In genomic region chr2:55936351-55936750, GRCh38 we compare ENCODE assay signal across 26 cellular contexts. TPM values are rescaled to one million over a fixed set of nuclear protein-coding genes. Genes with fewer than 3 reads are reported as not detected.
"Had no signal": no experiment of that assay in that cellular context is flagged by ENCODE, and none has a peak within 500 bp of the region (broad histone marks: within the 10 kb centered on the region; RNA-seq: fewer than 3 reads in every experiment).

No MANE protein-coding gene starts in this region.

- H3K27ac ChIP-seq: dorsolateral prefrontal cortex, epithelial cell of prostate, gastrocnemius medialis, left lung, neural progenitor cell, parathyroid adenoma, prostate gland, sigmoid colon, testis, tibial artery, upper lobe of left lung had no signal

- H3K36me3 ChIP-seq: gastrocnemius medialis, left lung, neural progenitor cell, prostate gland, sigmoid colon, tibial artery, upper lobe of left lung had no signal

- H3K9ac ChIP-seq: neural progenitor cell, parathyroid adenoma had no signal

- H3K4me3 ChIP-seq: dorsolateral prefrontal cortex, gastrocnemius medialis, left lung, neural progenitor cell, prostate gland, sigmoid colon, testis, tibial artery, upper lobe of left lung had no signal

- FAIRE-seq: colon, keratinocyte, urothelium cell line had no signal

- H2AFZ ChIP-seq: neural progenitor cell, parathyroid adenoma had no signal

- H3K4me1 ChIP-seq: gastrocnemius medialis, left lung, neural progenitor cell, parathyroid adenoma, prostate gland, sigmoid colon, testis, tibial artery, upper lobe of left lung had no signal

- DNase-seq: dorsolateral prefrontal cortex; effector CD4-positive, alpha-beta T cell; gastrocnemius medialis; head of caudate nucleus; left cardiac atrium; left lung; mesenchymal stem cell; naive thymus-derived CD4-positive, alpha-beta T cell; right cardiac atrium; sigmoid colon; stimulated activated CD4-positive, alpha-beta T cell treated with anti-CD3 and anti-CD28 coated beads, Interleukin-2, amount 100 ng/mL, for 24 hours; stimulated activated CD4-positive, alpha-beta T cell treated with anti-CD3 and anti-CD28 coated beads, Interleukin-4, amount 100 ng/mL, for 24 hours; stimulated activated naive CD8-positive, alpha-beta T cell treated with anti-CD3 and anti-CD28 coated beads, Interleukin-15, Interleukin-2, amounts not matched to agents 100 U/mL and 50 U/mL, for 24 hours; substantia nigra; testis; tibial artery; upper lobe of left lung had no signal

- H3K79me2 ChIP-seq: parathyroid adenoma had no signal

- ATAC-seq: esophagus mucosa; gastrocnemius medialis; left cardiac atrium; left lung; naive thymus-derived CD4-positive, alpha-beta T cell; right cardiac atrium; stimulated activated effector memory CD8-positive, alpha-beta T cell treated with anti-CD3 and anti-CD28 coated beads, Interleukin-12 subunit alpha, Interleukin-12 subunit beta, amount 100 ng/mL, for 72 hours; stimulated activated naive CD8-positive, alpha-beta T cell treated with anti-CD3 and anti-CD28 coated beads, Interleukin-15, Interleukin-2, amounts not matched to agents 100 U/mL and 50 U/mL, for 24 hours had no signal

- H3K27me3 ChIP-seq: gastrocnemius medialis, left lung, neural progenitor cell, sigmoid colon, testis, tibial artery, upper lobe of left lung had no signal

- H3K4me2 ChIP-seq: neural progenitor cell had no signal

- H3K9me3 ChIP-seq: gastrocnemius medialis, left lung, prostate gland, sigmoid colon, testis, tibial artery, upper lobe of left lung had no signal

RNA-seq across cellular contexts. Expression of gene EFEMP1, which starts 12.8 kb away (rescaled TPM):
- total RNA-seq: naive thymus-derived CD4-positive, alpha-beta T cell had no signal
- polyA plus RNA-seq: naive thymus-derived CD4-positive, alpha-beta T cell had no signal
